Comparison of ENCODE assay signal across 17 cellular contexts in genomic region chr18:37457754-37458153, GRCh38.
DNase-seq lines count a peak whose midpoint lies in the region; ATAC-seq and TF ChIP-seq lines count a peak whose summit lies in the region.
"Had no signal": no experiment of that assay in that cellular context is flagged by ENCODE, and none has a peak within 500 bp of the region (broad histone marks: within the 10 kb centered on the region; RNA-seq: fewer than 3 reads in every experiment).

No MANE protein-coding gene starts in this region.

- peak overlapping the region; percentile 24 for H3K27ac Mint-ChIP-seq in activated naive CD4-positive, alpha-beta T cell treated with anti-CD3 and anti-CD28 coated beads, Interleukin-2, amount 50 U/mL, for 24 hours
- H3K27ac Mint-ChIP-seq in neural progenitor cell = peak overlapping the region; percentile 76
- H3K27ac Mint-ChIP-seq: CD4-positive, alpha-beta T cell; H9; IgD-negative memory B cell had no signal

- ATAC-seq in HG03520 (IDR thresholded peaks at IDR 0.05; ENCODE audit: unreplicated experiment) = no peak
- no peak for ATAC-seq in HG03045 (IDR thresholded peaks at IDR 0.05; ENCODE audit: unreplicated experiment)
- ATAC-seq: A549 had no signal

- no peak for TF ChIP-seq POLR2A in thyroid gland (IDR thresholded peaks at IDR 0.05)

- no peaks in the 10 kb centered on the region for H3K27me3 ChIP-seq in mesendoderm (ENCODE audit: insufficient read depth, low read length, poor library complexity)
- H3K27me3 ChIP-seq in neural progenitor cell = no peaks in the 10 kb centered on the region
- no peaks in the 10 kb centered on the region for H3K27me3 ChIP-seq in thyroid gland

- no peak for TF ChIP-seq CTCF in neural progenitor cell (IDR thresholded peaks at IDR 0.05)
- no peak for TF ChIP-seq CTCF in thyroid gland (IDR thresholded peaks at IDR 0.05)

- H3K4me3 ChIP-seq in mesendoderm (ENCODE audit: low read length) (no peak overlapping the region), neural progenitor cell (no peak overlapping the region), thyroid gland (replicated peaks in 1 of 3) (no peak overlapping the region)
- H3K4me3 ChIP-seq: A549 had no signal

- DNase-seq in activated naive CD4-positive, alpha-beta T cell (lab: John Stamatoyannopoulos, UW) = no peak
- no peak for DNase-seq in mesendoderm
- DNase-seq in neural progenitor cell (ENCODE audit: low spot score) = no peak
- DNase-seq in activated CD4-positive, CD25-positive, alpha-beta regulatory T cell treated with anti-CD3 and anti-CD28 coated beads, Interleukin-2, amount 50 U/mL, for 72 hours = no peak
- no peak for DNase-seq in thyroid gland
- DNase-seq: AML-193; Caco-2; CD4-positive, alpha-beta T cell; GOT3; H9 had no signal

- H4K20me1 ChIP-seq in neural progenitor cell (ENCODE audit: low read depth) = no peaks in the 10 kb centered on the region

- H3K4me1 ChIP-seq in mesendoderm (ENCODE audit: control insufficient read depth, low read depth, low read length) (peaks cover 2% of the 10 kb centered on the region), neural progenitor cell (peaks cover 17% of the 10 kb centered on the region), thyroid gland (no peaks in the 10 kb centered on the region)
- H3K4me1 ChIP-seq: A549, Caco-2 had no signal

- H3K27me3 Mint-ChIP-seq in activated naive CD4-positive, alpha-beta T cell treated with anti-CD3 and anti-CD28 coated beads, Interleukin-2, amount 50 U/mL, for 24 hours = no peaks in the 10 kb centered on the region
- H3K27me3 Mint-ChIP-seq in neural progenitor cell (ENCODE audit: insufficient read depth, low read depth) = peaks cover 6% of the 10 kb centered on the region

- no peaks in the 10 kb centered on the region for H3K9me3 ChIP-seq in neural progenitor cell (ENCODE audit: low read depth)
- no peaks in the 10 kb centered on the region for H3K9me3 ChIP-seq in thyroid gland
- H3K9me3 ChIP-seq: A549, Caco-2 had no signal

- peaks cover 2% of the 10 kb centered on the region for H3F3A ChIP-seq in neural progenitor cell (ENCODE audit: low read depth)

- H3K27ac ChIP-seq in mesendoderm (ENCODE audit: low read depth, low read length) = peak overlapping the region; percentile 33
- no peak overlapping the region for H3K27ac ChIP-seq in neural progenitor cell
- no peak overlapping the region for H3K27ac ChIP-seq in thyroid gland
- H3K27ac ChIP-seq: 22Rv1, A549, C4-2B had no signal

- no peak overlapping the region for H3K23ac ChIP-seq in mesendoderm (ENCODE audit: low read length)

- H2AK5ac ChIP-seq in mesendoderm (ENCODE audit: low read length) = no peak overlapping the region

- H3K4me2 ChIP-seq in mesendoderm (ENCODE audit: low read length) (no peak overlapping the region), neural progenitor cell (peak overlapping the region; percentile 39)
- H3K4me2 ChIP-seq: A549 had no signal

- intact Hi-C loops in thyroid gland (cut with DNase I) = no loop called here

- WGBS in mesendoderm (ENCODE audit: extremely low coverage, insufficient coverage, low lambda C conversion rate) = no CpG with 5 or more reads among the region's 8 CpGs
- 70 to 77% methylated on average over 8 of the region's 8 CpGs for WGBS in thyroid gland, 2 donors

- H2BK5ac ChIP-seq in mesendoderm (ENCODE audit: low read length) = no peak overlapping the region

- no peak overlapping the region for H3K18ac ChIP-seq in mesendoderm (ENCODE audit: low read length)

- H2AFZ ChIP-seq in neural progenitor cell (replicated peaks) = no peak overlapping the region

- no peaks in the 10 kb centered on the region for H3K79me1 ChIP-seq in mesendoderm (ENCODE audit: low read length)

- no peaks in the 10 kb centered on the region for H3K4me1 Mint-ChIP-seq in activated naive CD4-positive, alpha-beta T cell treated with anti-CD3 and anti-CD28 coated beads, Interleukin-2, amount 50 U/mL, for 24 hours
- peaks cover 17% of the 10 kb centered on the region for H3K4me1 Mint-ChIP-seq in neural progenitor cell
- H3K4me1 Mint-ChIP-seq: IgD-negative memory B cell had no signal

- H3K4ac ChIP-seq in mesendoderm (ENCODE audit: low read depth, low read length) = no peak overlapping the region

- no peak overlapping the region for H3K9ac ChIP-seq in mesendoderm (ENCODE audit: low read length)
- no peak overlapping the region for H3K9ac ChIP-seq in neural progenitor cell

- H3K4me3 Mint-ChIP-seq in activated naive CD4-positive, alpha-beta T cell treated with anti-CD3 and anti-CD28 coated beads, Interleukin-2, amount 50 U/mL, for 24 hours = no peak overlapping the region
- H3K4me3 Mint-ChIP-seq in neural progenitor cell = no peak overlapping the region
- H3K4me3 Mint-ChIP-seq: CD4-positive, alpha-beta T cell; H9; IgD-negative memory B cell had no signal

- H2BK120ac ChIP-seq in mesendoderm (ENCODE audit: low read depth, low read length) = no peak overlapping the region

- no peak overlapping the region for H2BK15ac ChIP-seq in mesendoderm (replicated peaks; ENCODE audit: low read depth)

- H3K36me3 Mint-ChIP-seq in activated naive CD4-positive, alpha-beta T cell treated with anti-CD3 and anti-CD28 coated beads, Interleukin-2, amount 50 U/mL, for 24 hours = no peaks in the 10 kb centered on the region
- H3K36me3 Mint-ChIP-seq in neural progenitor cell = no peaks in the 10 kb centered on the region
- H3K36me3 Mint-ChIP-seq: IgD-negative memory B cell had no signal

- H3K79me2 ChIP-seq in mesendoderm (ENCODE audit: control insufficient read depth, insufficient read depth, low read length) = no peaks in the 10 kb centered on the region
- H3K79me2 ChIP-seq in neural progenitor cell (ENCODE audit: low read depth) = no peaks in the 10 kb centered on the region

- H4K5ac ChIP-seq in mesendoderm (ENCODE audit: low read length) = no peak overlapping the region

- H3K36me3 ChIP-seq in mesendoderm (ENCODE audit: control insufficient read depth, insufficient read depth, low read length) (no peaks in the 10 kb centered on the region), neural progenitor cell (no peaks in the 10 kb centered on the region), thyroid gland (no peaks in the 10 kb centered on the region)

- no peak overlapping the region for H4K8ac ChIP-seq in mesendoderm (ENCODE audit: low read depth, low read length)

- no peaks in the 10 kb centered on the region for H3K9me3 Mint-ChIP-seq in activated naive CD4-positive, alpha-beta T cell treated with anti-CD3 and anti-CD28 coated beads, Interleukin-2, amount 50 U/mL, for 24 hours
- H3K9me3 Mint-ChIP-seq in neural progenitor cell = peaks cover 3% of the 10 kb centered on the region
- H3K9me3 Mint-ChIP-seq: CD4-positive, alpha-beta T cell; H9 had no signal

- no peak overlapping the region for H3K56ac ChIP-seq in mesendoderm (ENCODE audit: low read length)
